Comparison of ENCODE assay signal across 1 cellular context in the genomic region with DNA sequence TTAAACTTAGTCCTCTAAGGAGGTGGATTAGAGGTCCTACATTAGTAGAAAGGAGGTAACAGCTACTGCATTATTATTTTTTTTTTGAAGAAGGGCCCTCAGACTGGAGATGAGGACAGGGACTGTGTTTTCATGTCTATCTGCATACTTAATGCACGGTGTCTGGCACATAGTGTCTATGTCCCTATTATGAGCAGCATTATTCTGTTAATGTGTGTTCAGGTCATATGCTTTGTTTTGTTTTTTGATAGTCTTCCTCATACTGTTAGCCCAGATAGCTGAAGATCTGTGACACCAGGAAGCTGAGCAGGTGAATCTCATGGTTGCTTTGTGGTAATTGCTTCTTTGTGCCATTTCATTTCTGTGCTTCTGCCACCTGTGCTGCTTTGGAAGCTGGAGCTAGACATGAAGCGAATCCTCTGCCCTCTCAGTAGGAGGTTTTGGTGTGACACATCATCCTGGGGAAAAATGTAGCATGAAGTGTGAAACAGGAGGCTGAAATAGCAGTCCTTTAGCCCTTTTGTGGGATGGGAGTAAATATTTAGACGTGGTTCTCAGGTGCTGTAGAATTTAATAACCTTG.
TF ChIP-seq lines count a peak whose summit lies in the region.

No MANE protein-coding gene starts in this region.

TF ChIP-seq in IMR-90, 13 proteins besides CTCF, POLR2A, EP300 and RAD21 (continued from another document):
- TF ChIP-seq NFE2L2 (IDR thresholded peaks at IDR 0.05; ENCODE audit: low read depth, low read length) (no peak), SMC3 (IDR thresholded peaks at IDR 0.05; ENCODE audit: low read depth, low read length) (no peak), CEBPB (IDR thresholded peaks at IDR 0.05; ENCODE audit: low read depth, low read length) (no peak), MAZ (IDR thresholded peaks at IDR 0.05; ENCODE audit: borderline replicate concordance, low read depth, low read length) (no peak), RCOR1 (IDR thresholded peaks at IDR 0.05; ENCODE audit: insufficient replicate concordance, low read length) (no peak), MXI1 (IDR thresholded peaks at IDR 0.05; ENCODE audit: borderline replicate concordance, low read depth, low read length) (no peak), MAFK (IDR thresholded peaks at IDR 0.05; ENCODE audit: low read depth, low read length) (no peak)
- TF ChIP-seq, protein P1, sequence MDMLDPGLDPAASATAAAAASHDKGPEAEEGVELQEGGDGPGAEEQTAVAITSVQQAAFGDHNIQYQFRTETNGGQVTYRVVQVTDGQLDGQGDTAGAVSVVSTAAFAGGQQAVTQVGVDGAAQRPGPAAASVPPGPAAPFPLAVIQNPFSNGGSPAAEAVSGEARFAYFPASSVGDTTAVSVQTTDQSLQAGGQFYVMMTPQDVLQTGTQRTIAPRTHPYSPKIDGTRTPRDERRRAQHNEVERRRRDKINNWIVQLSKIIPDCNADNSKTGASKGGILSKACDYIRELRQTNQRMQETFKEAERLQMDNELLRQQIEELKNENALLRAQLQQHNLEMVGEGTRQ (IDR thresholded peaks at IDR 0.05; ENCODE audit: low read depth, low read length): no peak
TF ChIP-seq in IMR-90: peak in this region for 0.
